In the genomic region with DNA sequence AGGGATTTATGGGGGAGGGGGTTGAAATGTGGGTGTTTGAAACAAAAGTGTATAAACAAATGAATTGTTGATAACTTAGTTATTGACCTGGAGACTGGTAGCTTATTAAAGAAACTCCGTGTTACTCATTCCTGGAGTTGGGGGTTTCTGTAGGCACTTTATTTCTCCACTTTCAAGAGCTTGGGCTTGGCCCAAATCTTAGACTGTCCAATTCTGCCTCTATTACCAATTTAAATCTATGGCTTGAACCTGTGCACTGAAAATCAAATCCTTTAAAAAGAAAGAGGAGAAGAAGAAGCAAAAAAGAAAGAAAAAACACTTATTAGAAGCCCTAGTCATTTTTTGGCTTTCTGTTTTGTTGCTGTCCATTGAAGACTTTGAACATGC, we compare ENCODE assay signal across 1 cellular context.
A peak's percentile ranks its signal among the peaks of the same experiment; 100 is the strongest.
TF ChIP-seq lines count a peak whose summit lies in the region.

No MANE protein-coding gene starts in this region.

TF ChIP-seq in HEK293, 187 proteins besides CTCF, POLR2A, EP300 and RAD21:
- TF ChIP-seq, protein P1, sequence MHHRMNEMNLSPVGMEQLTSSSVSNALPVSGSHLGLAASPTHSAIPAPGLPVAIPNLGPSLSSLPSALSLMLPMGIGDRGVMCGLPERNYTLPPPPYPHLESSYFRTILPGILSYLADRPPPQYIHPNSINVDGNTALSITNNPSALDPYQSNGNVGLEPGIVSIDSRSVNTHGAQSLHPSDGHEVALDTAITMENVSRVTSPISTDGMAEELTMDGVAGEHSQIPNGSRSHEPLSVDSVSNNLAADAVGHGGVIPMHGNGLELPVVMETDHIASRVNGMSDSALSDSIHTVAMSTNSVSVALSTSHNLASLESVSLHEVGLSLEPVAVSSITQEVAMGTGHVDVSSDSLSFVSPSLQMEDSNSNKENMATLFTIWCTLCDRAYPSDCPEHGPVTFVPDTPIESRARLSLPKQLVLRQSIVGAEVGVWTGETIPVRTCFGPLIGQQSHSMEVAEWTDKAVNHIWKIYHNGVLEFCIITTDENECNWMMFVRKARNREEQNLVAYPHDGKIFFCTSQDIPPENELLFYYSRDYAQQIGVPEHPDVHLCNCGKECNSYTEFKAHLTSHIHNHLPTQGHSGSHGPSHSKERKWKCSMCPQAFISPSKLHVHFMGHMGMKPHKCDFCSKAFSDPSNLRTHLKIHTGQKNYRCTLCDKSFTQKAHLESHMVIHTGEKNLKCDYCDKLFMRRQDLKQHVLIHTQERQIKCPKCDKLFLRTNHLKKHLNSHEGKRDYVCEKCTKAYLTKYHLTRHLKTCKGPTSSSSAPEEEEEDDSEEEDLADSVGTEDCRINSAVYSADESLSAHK (tag by site-specific recombination; IDR thresholded peaks at IDR 0.05) = no peak
- TF ChIP-seq ZFHX2 (tag by site-specific recombination; conservative IDR thresholded peaks at IDR 0.05) = peak; percentile 20; the same call in 1 of the 2 replicates
